In genomic region chr12:49131973-49132461, GRCh38 we compare ENCODE assay signal across 8 cellular contexts.
DNase-seq lines count a peak whose midpoint lies in the region; ATAC-seq lines count a peak whose summit lies in the region.

No MANE protein-coding gene starts in this region.

- H3K4me3 ChIP-seq in iPS-11a (ENCODE audit: low read depth, low read length) = peak overlapping the region; percentile 17

- peak overlapping the region; percentile 99 for H3K4me3 Mint-ChIP-seq in activated naive CD8-positive, alpha-beta T cell treated with anti-CD3 and anti-CD28 coated beads, Interleukin-2, amount 50 U/mL, for 24 hours
- H3K4me3 Mint-ChIP-seq in stimulated activated memory B cell treated with anti-CD40 and anti-IgM and Interleukin-4, amounts not matched to agents 10 μg/mL and 1 μg/mL and 100 μg/mL, for 72 hours = peak overlapping the region; percentile 99

- H3K27me3 Mint-ChIP-seq in activated naive CD8-positive, alpha-beta T cell treated with anti-CD3 and anti-CD28 coated beads, Interleukin-2, amount 50 U/mL, for 24 hours = peaks cover 3% of the 10 kb centered on the region
- no peaks in the 10 kb centered on the region for H3K27me3 Mint-ChIP-seq in stimulated activated memory B cell treated with anti-CD40 and anti-IgM and Interleukin-4, amounts not matched to agents 10 μg/mL and 1 μg/mL and 100 μg/mL, for 72 hours

- H3K4me1 Mint-ChIP-seq in activated naive CD8-positive, alpha-beta T cell treated with anti-CD3 and anti-CD28 coated beads, Interleukin-2, amount 50 U/mL, for 24 hours = peaks cover 52% of the 10 kb centered on the region
- peaks cover 41% of the 10 kb centered on the region for H3K4me1 Mint-ChIP-seq in stimulated activated memory B cell treated with anti-CD40 and anti-IgM and Interleukin-4, amounts not matched to agents 10 μg/mL and 1 μg/mL and 100 μg/mL, for 72 hours

- no peaks in the 10 kb centered on the region for H3K9me3 Mint-ChIP-seq in activated naive CD8-positive, alpha-beta T cell treated with anti-CD3 and anti-CD28 coated beads, Interleukin-2, amount 50 U/mL, for 24 hours
- H3K9me3 Mint-ChIP-seq in stimulated activated memory B cell treated with anti-CD40 and anti-IgM and Interleukin-4, amounts not matched to agents 10 μg/mL and 1 μg/mL and 100 μg/mL, for 72 hours = no peaks in the 10 kb centered on the region

- H3K36me3 Mint-ChIP-seq in activated naive CD8-positive, alpha-beta T cell treated with anti-CD3 and anti-CD28 coated beads, Interleukin-2, amount 50 U/mL, for 24 hours (ENCODE audit: low read depth) = peaks cover 42% of the 10 kb centered on the region
- H3K36me3 Mint-ChIP-seq in stimulated activated memory B cell treated with anti-CD40 and anti-IgM and Interleukin-4, amounts not matched to agents 10 μg/mL and 1 μg/mL and 100 μg/mL, for 72 hours = peaks cover 38% of the 10 kb centered on the region

- no peak for ATAC-seq in activated naive CD8-positive, alpha-beta T cell treated with anti-CD3 and anti-CD28 coated beads, Interleukin-2, amount 50 U/mL, for 24 hours
- ATAC-seq in stimulated activated memory B cell treated with anti-CD40 and anti-IgM and Interleukin-4, amounts not matched to agents 10 μg/mL and 1 μg/mL and 100 μg/mL, for 72 hours = no peak
- ATAC-seq in HG02938 (IDR thresholded peaks at IDR 0.05; ENCODE audit: unreplicated experiment) = no peak

- H3K27ac Mint-ChIP-seq in activated naive CD8-positive, alpha-beta T cell treated with anti-CD3 and anti-CD28 coated beads, Interleukin-2, amount 50 U/mL, for 24 hours = peak overlapping the region; percentile 89
- H3K27ac Mint-ChIP-seq in stimulated activated memory B cell treated with anti-CD40 and anti-IgM and Interleukin-4, amounts not matched to agents 10 μg/mL and 1 μg/mL and 100 μg/mL, for 72 hours = peak overlapping the region; percentile 99

- peak; percentile 51 for DNase-seq in SHP77 treated with DMSO at 0.1 percent for 48 hours (lab: John Stamatoyannopoulos, UW)
- no peak for DNase-seq in SHP77 (lab: John Stamatoyannopoulos, UW)
- DNase-seq in NCI-H146 (lab: John Stamatoyannopoulos, UW) = peak; percentile 35
- no peak for DNase-seq in activated naive CD8-positive, alpha-beta T cell treated with anti-CD3 and anti-CD28 coated beads, Interleukin-2, amount 50 U/mL, for 24 hours
- no peak for DNase-seq in NCI-H128 (lab: John Stamatoyannopoulos, UW; ENCODE audit: unreplicated experiment)

Comparison
In these comparisons a context has a peak if more than half of its experiments do, and no peak if none do; other contexts are left out.
1. DNase-seq: peak in SHP77 treated with DMSO at 0.1 percent for 48 hours (single experiment) and NCI-H146 (single experiment); none in SHP77 (0 of 2), activated naive CD8-positive, alpha-beta T cell treated with anti-CD3 and anti-CD28 coated beads, Interleukin-2, amount 50 U/mL, for 24 hours (single experiment) and NCI-H128 (single experiment).